ENCODE assay signal across 15 cellular contexts in genomic region chr18:34098109-34098508, GRCh38.
DNase-seq lines count a peak whose midpoint lies in the region; FAIRE-seq and TF ChIP-seq lines count a peak whose summit lies in the region.
"Had no signal": no experiment of that assay in that cellular context is flagged by ENCODE, and none has a peak within 500 bp of the region (broad histone marks: within the 10 kb centered on the region; RNA-seq: fewer than 3 reads in every experiment).

No MANE protein-coding gene starts in this region.

- no peak for TF ChIP-seq POLR2A in H1 (IDR thresholded peaks at IDR 0.05; ENCODE audit: control extremely low read depth in 1 of 2, low read depth in 2 of 2, low read length in 2 of 2)

- no peak overlapping the region for H2BK5ac ChIP-seq in H1 (ENCODE audit: low read depth, low read length)

- TF ChIP-seq CTCF in H1 (IDR thresholded peaks at IDR 0.05; ENCODE audit: control extremely low read depth in 1 of 3, insufficient read depth in 1 of 3, low read depth in 1 of 3, low read length in 3 of 3) (no peak), neural progenitor cell (IDR thresholded peaks at IDR 0.05) (no peak)

- H3K27ac ChIP-seq in H1 (ENCODE audit: low read depth, low read length) (no peak overlapping the region), neural progenitor cell (no peak overlapping the region)

- no peak overlapping the region for H4K5ac ChIP-seq in H1 (ENCODE audit: insufficient read length, low read depth, low read length)

- no peaks in the 10 kb centered on the region for H3K36me3 Mint-ChIP-seq in neural progenitor cell
- H3K36me3 Mint-ChIP-seq: T-cell had no signal

- H2AK5ac ChIP-seq in H1 (ENCODE audit: low read depth, low read length) = no peak overlapping the region

- no peaks in the 10 kb centered on the region for H3K23me2 ChIP-seq in H1 (ENCODE audit: low read depth, low read length)

- CTCF ChIA-PET in H1 (lab: Charles Lee; ENCODE audit: partially characterized antibody) = interaction anchor here (0.7 kb wide), 1 partner anchor 127 kb away, joined by 4 read pairs; no protein-coding TSS in a partner anchor

- peak; percentile 10 for DNase-seq in NCI-H2171 treated with DMSO at 0.1 percent for 48 hours (lab: John Stamatoyannopoulos, UW)
- no peak for DNase-seq in NCI-H2171 (lab: John Stamatoyannopoulos, UW)
- DNase-seq in DMS153 treated with DMSO at 0.1 percent for 48 hours (lab: John Stamatoyannopoulos, UW; ENCODE audit: unreplicated experiment) = peak; percentile 54
- no peak for DNase-seq in H1 (ENCODE audit: low read depth in 1 of 2, low spot score in 2 of 2)
- peak; percentile 9 for DNase-seq in neural progenitor cell (ENCODE audit: low spot score)
- no peak for DNase-seq in mesenteric fat pad (ENCODE audit: low spot score)
- DNase-seq in COR-L47 (lab: John Stamatoyannopoulos, UW) = no peak
- DNase-seq: C1 segment of cervical spinal cord, DMS79, H7, NCI-H187, NCI-H524 treated with DMSO at 0.1 percent for 48 hours, SK-N-SH, T-cell had no signal

- H3K4me1 ChIP-seq in H1 (replicated peaks in 1 of 4; ENCODE audit: control insufficient read depth in 3 of 4, insufficient read depth in 4 of 4, low read length in 3 of 4) = no peaks in the 10 kb centered on the region
- H3K4me1 ChIP-seq in neural progenitor cell = no peaks in the 10 kb centered on the region

- H2BK20ac ChIP-seq in H1 (ENCODE audit: low read length) = no peak overlapping the region

- no peak overlapping the region for H3K18ac ChIP-seq in H1 (ENCODE audit: extremely low read depth, low read length)

- H3K79me1 ChIP-seq in H1 (ENCODE audit: low read depth, low read length) = no peaks in the 10 kb centered on the region

- H3K56ac ChIP-seq in H1 (replicated peaks; ENCODE audit: insufficient read length, low read depth, low read length) = no peak overlapping the region

- TF ChIP-seq EP300 in H1 (IDR thresholded peaks at IDR 0.05; ENCODE audit: borderline replicate concordance in 1 of 2, low read depth in 2 of 2, low read length in 2 of 2) = no peak

- no peaks in the 10 kb centered on the region for H4K20me1 ChIP-seq in H1 (replicated peaks in 1 of 2; ENCODE audit: control insufficient read depth in 1 of 2, insufficient read depth in 2 of 2, low read length in 2 of 2)
- H4K20me1 ChIP-seq in neural progenitor cell (ENCODE audit: low read depth) = no peaks in the 10 kb centered on the region

- no peak overlapping the region for H4K8ac ChIP-seq in H1 (ENCODE audit: extremely low read depth, insufficient read depth, low read length)

- no peak overlapping the region for H4K91ac ChIP-seq in H1 (replicated peaks; ENCODE audit: insufficient read length, low read length)

- FAIRE-seq in H1 (lab: Jason Lieb, UNC) = no peak
- FAIRE-seq: GM19239 had no signal

- no peak overlapping the region for H3K27ac Mint-ChIP-seq in neural progenitor cell
- H3K27ac Mint-ChIP-seq: T-cell had no signal

- WGBS in H1 (ENCODE audit: extremely low coverage in 1 of 2, insufficient coverage in 1 of 2, insufficient read length in 1 of 2, insufficient replicate concordance in 2 of 2, low coverage in 1 of 2, low lambda C conversion rate in 2 of 2, missing lambda C conversion rate in 1 of 2), 2 experiments = 96% methylated on average over 2 of the region's 2 CpGs; no CpG with 5 or more reads in 1 of the 2 experiments

- no peaks in the 10 kb centered on the region for H3K79me2 ChIP-seq in H1 (ENCODE audit: control insufficient read depth in 1 of 2, insufficient read depth in 2 of 2, low read length in 2 of 2)
- no peaks in the 10 kb centered on the region for H3K79me2 ChIP-seq in neural progenitor cell (ENCODE audit: low read depth)

- no peak overlapping the region for H3K4ac ChIP-seq in H1 (replicated peaks; ENCODE audit: insufficient read length, low read depth, low read length)

- no peak overlapping the region for H2BK15ac ChIP-seq in H1 (ENCODE audit: low read length)

- H3K14ac ChIP-seq in H1 (ENCODE audit: insufficient read length) = no peak overlapping the region

- H3K27me3 Mint-ChIP-seq in neural progenitor cell (ENCODE audit: insufficient read depth, low read depth) = no peaks in the 10 kb centered on the region
- H3K27me3 Mint-ChIP-seq: T-cell had no signal

- H3K4me3 ChIP-seq in H1 (ENCODE audit: extremely low read depth in 1 of 4, insufficient read depth in 2 of 4, low read depth in 3 of 4, low read length in 4 of 4) (no peak overlapping the region), neural progenitor cell (no peak overlapping the region)

- H3K27me3 ChIP-seq in H1 (replicated peaks in 1 of 4; ENCODE audit: control insufficient read depth in 3 of 4, extremely low read depth in 1 of 4, insufficient read depth in 3 of 4, low read length in 3 of 4) (no peaks in the 10 kb centered on the region), neural progenitor cell (no peaks in the 10 kb centered on the region)

- no peak overlapping the region for H2BK12ac ChIP-seq in H1 (ENCODE audit: low read depth, low read length)

- no peak overlapping the region for H3K23ac ChIP-seq in H1 (ENCODE audit: insufficient read length)

- no peak overlapping the region for H3K4me3 Mint-ChIP-seq in neural progenitor cell
- H3K4me3 Mint-ChIP-seq: T-cell had no signal

- H3K9ac ChIP-seq in H1 (replicated peaks in 1 of 4; ENCODE audit: extremely low read depth in 1 of 4, low read depth in 3 of 4, low read length in 3 of 4) = no peak overlapping the region
- H3K9ac ChIP-seq in neural progenitor cell = no peak overlapping the region
- H3K9ac ChIP-seq: SK-N-SH had no signal

- TF ChIP-seq RAD21 in H1 (IDR thresholded peaks at IDR 0.05 in 1 of 2, conservative IDR thresholded peaks at IDR 0.05 in 1 of 2; ENCODE audit: low read depth in 2 of 2, low read length in 2 of 2) = no peak

- POLR2A ChIA-PET in H1 (lab: Charles Lee; ENCODE audit: partially characterized antibody) = no interaction called here

- H3F3A ChIP-seq in neural progenitor cell (ENCODE audit: low read depth) = no peaks in the 10 kb centered on the region

- H2AFZ ChIP-seq in H1 (ENCODE audit: low read length) = peak overlapping the region; percentile 73; the same call in 1 of the 2 replicates
- H2AFZ ChIP-seq in neural progenitor cell (replicated peaks) = peak overlapping the region; percentile 68

- no peak overlapping the region for H2BK120ac ChIP-seq in H1 (replicated peaks; ENCODE audit: low read depth, low read length)

- peaks cover 4% of the 10 kb centered on the region for H3K4me1 Mint-ChIP-seq in neural progenitor cell
- H3K4me1 Mint-ChIP-seq: T-cell had no signal

- no peaks in the 10 kb centered on the region for H3K9me3 Mint-ChIP-seq in neural progenitor cell

- H3K4me2 ChIP-seq in H1 (ENCODE audit: insufficient read depth in 1 of 2, low read depth in 2 of 2, low read length in 2 of 2) (no peak overlapping the region), neural progenitor cell (no peak overlapping the region)
- H3K4me2 ChIP-seq: SK-N-SH had no signal

- H3K9me3 ChIP-seq in H1 (ENCODE audit: insufficient read depth in 2 of 2, low read depth in 1 of 2, low read length in 1 of 2) (no peaks in the 10 kb centered on the region), neural progenitor cell (ENCODE audit: low read depth) (no peaks in the 10 kb centered on the region)
- H3K9me3 ChIP-seq: SK-N-SH had no signal

- H3K36me3 ChIP-seq in H1 (ENCODE audit: control insufficient read depth in 2 of 4, insufficient read depth in 4 of 4, low read length in 3 of 4) = no peaks in the 10 kb centered on the region
- no peaks in the 10 kb centered on the region for H3K36me3 ChIP-seq in neural progenitor cell

TF ChIP-seq in H1, 55 proteins besides CTCF, POLR2A, EP300 and RAD21:
- TF ChIP-seq SIN3A (conservative IDR thresholded peaks at IDR 0.05 in 1 of 2, IDR thresholded peaks at IDR 0.05 in 1 of 2; ENCODE audit: low read depth in 1 of 2, low read length in 2 of 2) = no peak
- no peak for TF ChIP-seq CHD2 (IDR thresholded peaks at IDR 0.05; ENCODE audit: low read length)
- no peak for TF ChIP-seq JUN (IDR thresholded peaks at IDR 0.05; ENCODE audit: low read depth, low read length)
- no peak for TF ChIP-seq RFX5 (IDR thresholded peaks at IDR 0.05; ENCODE audit: borderline replicate concordance, low read depth, low read length)
- TF ChIP-seq KDM1A (IDR thresholded peaks at IDR 0.05; ENCODE audit: borderline replicate concordance, low read length) = no peak
- TF ChIP-seq ZNF274 (IDR thresholded peaks at IDR 0.05; ENCODE audit: borderline replicate concordance, extremely low read depth, low read length) = no peak
- TF ChIP-seq BRCA1 (IDR thresholded peaks at IDR 0.05; ENCODE audit: low read depth, low read length) = no peak
- TF ChIP-seq MAFK (IDR thresholded peaks at IDR 0.05; ENCODE audit: low read depth, low read length) = no peak
TF ChIP-seq in H1: peak in this region for 0.

Comparison
In these comparisons a context has a peak if more than half of its experiments do, and no peak if none do; other contexts are left out.
1. DNase-seq: peak in NCI-H2171 treated with DMSO at 0.1 percent for 48 hours (single experiment), DMS153 treated with DMSO at 0.1 percent for 48 hours (single experiment) and neural progenitor cell (single experiment); none in NCI-H2171 (single experiment), H1 (0 of 2), mesenteric fat pad (single experiment) and COR-L47 (single experiment).